14 cellular contexts compared by ENCODE assay signal in the genomic region with DNA sequence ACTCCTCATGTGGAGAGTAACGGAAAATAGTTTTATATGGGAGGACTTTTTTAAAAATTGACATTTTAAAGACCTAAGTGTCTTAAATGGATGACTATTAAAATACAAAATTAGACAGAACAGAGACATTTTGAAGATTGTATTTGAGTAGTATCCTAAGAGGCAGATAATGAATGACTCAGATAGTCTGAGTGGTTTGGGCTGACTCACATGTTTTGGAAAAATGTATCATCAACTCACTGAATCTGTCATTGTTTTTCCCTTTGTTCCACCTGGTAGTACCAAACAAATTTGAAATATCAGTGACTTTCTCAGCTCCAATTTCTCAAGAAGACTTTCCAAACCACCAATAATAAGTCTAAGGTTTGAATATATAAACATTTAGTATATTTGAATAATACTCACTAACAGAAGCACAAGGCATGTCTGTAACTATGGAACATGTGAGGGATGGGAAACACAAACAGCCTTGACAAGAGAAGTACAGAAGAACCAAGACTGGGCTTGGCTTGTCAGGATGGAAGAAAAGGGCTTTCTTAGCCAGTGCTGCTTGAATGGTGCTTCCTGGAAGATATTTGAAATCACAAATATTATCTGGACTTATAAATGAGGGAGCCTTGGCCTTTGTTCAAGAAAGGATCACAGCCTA.
DNase-seq lines count a peak whose midpoint lies in the region; ATAC-seq and TF ChIP-seq lines count a peak whose summit lies in the region.
"Had no signal": no experiment of that assay in that cellular context is flagged by ENCODE, and none has a peak within 500 bp of the region (broad histone marks: within the 10 kb centered on the region; RNA-seq: fewer than 3 reads in every experiment).

No MANE protein-coding gene starts in this region.

- no peak overlapping the region for H3K27ac ChIP-seq in naive thymus-derived CD4-positive, alpha-beta T cell (ENCODE audit: low read depth, low read length)

- H3K4me3 Mint-ChIP-seq in type B pancreatic cell, result no peak overlapping the region
- no peak overlapping the region for H3K4me3 Mint-ChIP-seq in naive thymus-derived CD4-positive, alpha-beta T cell

- H3K4me1 ChIP-seq in naive thymus-derived CD4-positive, alpha-beta T cell (ENCODE audit: control insufficient read depth in 2 of 2, insufficient read depth in 2 of 2, low read length in 2 of 2), result no peaks in the 10 kb centered on the region

- POLR2A ChIA-PET in BJ (lab: Charles Lee), result no interaction called here
- POLR2A ChIA-PET in naive thymus-derived CD4-positive, alpha-beta T cell (lab: Charles Lee), result no interaction called here

- no peaks in the 10 kb centered on the region for H3K36me3 Mint-ChIP-seq in type B pancreatic cell
- H3K36me3 Mint-ChIP-seq in naive thymus-derived CD4-positive, alpha-beta T cell, result no peaks in the 10 kb centered on the region

- no peak overlapping the region for H3K4me3 ChIP-seq in BJ (ENCODE audit: low read depth, low read length)
- no peak overlapping the region for H3K4me3 ChIP-seq in naive thymus-derived CD4-positive, alpha-beta T cell (ENCODE audit: low read length)

- no peaks in the 10 kb centered on the region; the same call in 1 of the 2 replicates for H3K36me3 ChIP-seq in BJ (ENCODE audit: control insufficient read depth, insufficient read depth, low read length)
- H3K36me3 ChIP-seq in naive thymus-derived CD4-positive, alpha-beta T cell (ENCODE audit: control insufficient read depth in 2 of 3, insufficient read depth in 3 of 3, low read length in 3 of 3), result no peaks in the 10 kb centered on the region

- peaks cover 7% of the 10 kb centered on the region for H3K4me1 Mint-ChIP-seq in type B pancreatic cell (ENCODE audit: unreplicated experiment)
- no peaks in the 10 kb centered on the region for H3K4me1 Mint-ChIP-seq in naive thymus-derived CD4-positive, alpha-beta T cell

- H3K27me3 ChIP-seq in BJ (ENCODE audit: control insufficient read depth, insufficient read depth, low read length), result no peaks in the 10 kb centered on the region
- H3K27me3 ChIP-seq in naive thymus-derived CD4-positive, alpha-beta T cell (ENCODE audit: control insufficient read depth in 2 of 2, insufficient read depth in 2 of 2, low read length in 2 of 2), result no peaks in the 10 kb centered on the region

- no peaks in the 10 kb centered on the region for H3K9me3 ChIP-seq in naive thymus-derived CD4-positive, alpha-beta T cell (ENCODE audit: control insufficient read depth in 2 of 3, low read length in 3 of 3)

- H3K9me3 Mint-ChIP-seq in type B pancreatic cell, result no peaks in the 10 kb centered on the region
- peaks cover 0 to 4% (median 0%) of the 10 kb centered on the region in 11 donors for H3K9me3 Mint-ChIP-seq in naive thymus-derived CD4-positive, alpha-beta T cell

- CTCF ChIA-PET in BJ (lab: Yijun Ruan, JAX), result no interaction called here
- CTCF ChIA-PET in naive thymus-derived CD4-positive, alpha-beta T cell (lab: Charles Lee), result no interaction called here

- intact Hi-C loops in naive thymus-derived CD4-positive, alpha-beta T cell (cut with micrococcal nuclease), result no loop called here

- no peaks in the 10 kb centered on the region for H3K27me3 Mint-ChIP-seq in type B pancreatic cell
- peaks cover 0 to 13% (median 5%) of the 10 kb centered on the region in 5 donors for H3K27me3 Mint-ChIP-seq in naive thymus-derived CD4-positive, alpha-beta T cell

- DNase-seq in BJ (ENCODE audit: low read depth) (peak; percentile 60), HT1080 (ENCODE audit: low read depth) (peak; percentile 78), astrocyte of the hippocampus (ENCODE audit: low read depth, low spot score) (peak; percentile 31), kidney glomerular epithelial cell (lab: John Stamatoyannopoulos, UW) (peak; percentile 50), superior temporal gyrus (ENCODE audit: extremely low spot score) (no peak), type B pancreatic cell (ENCODE audit: extremely low spot score, unreplicated experiment) (no peak), NCI-H1048 (lab: John Stamatoyannopoulos, UW) (no peak)
- no peak for DNase-seq in naive thymus-derived CD4-positive, alpha-beta T cell
- DNase-seq: activated naive CD4-positive, alpha-beta T cell treated with Interleukin-2 at 50 U/mL for 16 hours; DMS 273 treated with DMSO at 0.1 percent for 48 hours; glutamatergic neuron; GOT3; midbrain; NCI-H1092 had no signal

- H3K27ac Mint-ChIP-seq in type B pancreatic cell, result no peak overlapping the region
- H3K27ac Mint-ChIP-seq in naive thymus-derived CD4-positive, alpha-beta T cell, result no peak overlapping the region

- TF ChIP-seq CTCF in BJ (IDR thresholded peaks at IDR 0.05; ENCODE audit: insufficient read depth, low read depth, low read length) (no peak), type B pancreatic cell (conservative IDR thresholded peaks at IDR 0.05) (no peak)

- no peak for ATAC-seq in naive thymus-derived CD4-positive, alpha-beta T cell

Comparison
In these comparisons a context has a peak if more than half of its experiments do, and no peak if none do; other contexts are left out.
1. DNase-seq: peak in BJ (single experiment), HT1080 (single experiment), astrocyte of the hippocampus (single experiment) and kidney glomerular epithelial cell (single experiment); none in superior temporal gyrus (single experiment), type B pancreatic cell (single experiment), NCI-H1048 (single experiment) and naive thymus-derived CD4-positive, alpha-beta T cell (0 of 9).